Comparison of ENCODE assay signal across 10 cellular contexts in genomic region chr6:3808759-3809514, GRCh38. TPM values are rescaled to one million over a fixed set of nuclear protein-coding genes. Genes with fewer than 3 reads are reported as not detected.
DNase-seq lines count a peak whose midpoint lies in the region; ATAC-seq and TF ChIP-seq lines count a peak whose summit lies in the region.
"Had no signal": no experiment of that assay in that cellular context is flagged by ENCODE, and none has a peak within 500 bp of the region (broad histone marks: within the 10 kb centered on the region; RNA-seq: fewer than 3 reads in every experiment).

No MANE protein-coding gene starts in this region.

- no peaks in the 10 kb centered on the region for H3K36me3 ChIP-seq in vagina

- no peak for ATAC-seq in GM21367 (IDR thresholded peaks at IDR 0.05; ENCODE audit: unreplicated experiment)
- no peak for ATAC-seq in HG02981 (IDR thresholded peaks at IDR 0.05; ENCODE audit: unreplicated experiment)

- intact Hi-C loops in vagina (cut with DNase I) = no loop called here

- TF ChIP-seq POLR2A in vagina (IDR thresholded peaks at IDR 0.05) = no peak

- H3K27ac ChIP-seq in vagina = peak overlapping the region; percentile 31
- H3K27ac ChIP-seq: KMS-11 had no signal

- no peaks in the 10 kb centered on the region for H3K9me3 ChIP-seq in vagina

- no peaks in the 10 kb centered on the region for H3K27me3 ChIP-seq in vagina

- DNase-seq in NCI-H748 (lab: John Stamatoyannopoulos, UW; ENCODE audit: unreplicated experiment) = peak; percentile 14
- no peak for DNase-seq in NCI-H748 treated with DMSO at 0.1 percent for 48 hours (lab: John Stamatoyannopoulos, UW)
- DNase-seq in dermis blood vessel endothelial cell = peak; percentile 89
- DNase-seq in lung microvascular endothelial cell (ENCODE audit: low read depth in 2 of 2) = peak; percentile 79 to 88
- DNase-seq in vagina (ENCODE audit: extremely low spot score in 2 of 2) = no peak
- DNase-seq in effector CD8-positive, alpha-beta T cell (lab: John Stamatoyannopoulos, UW) = no peak
- DNase-seq: effector CD4-positive, alpha-beta T cell had no signal

- H3K4me3 ChIP-seq in vagina = no peak overlapping the region

- peaks cover 27% of the 10 kb centered on the region for H3K4me1 ChIP-seq in vagina

- no peak for TF ChIP-seq CTCF in vagina (IDR thresholded peaks at IDR 0.05)

RNA-seq across cellular contexts. Expression of gene FAM50B, which starts 40.2 kb away (rescaled TPM):
- total RNA-seq in dermis blood vessel endothelial cell (8.6 and 10.0 TPM in 2 replicates), lung microvascular endothelial cell (4.8 and 7.5 TPM in 2 replicates), vagina (4.9 TPM)

RNA-seq across cellular contexts. Expression of gene PXDC1, which starts 57.4 kb away (rescaled TPM):
- total RNA-seq in dermis blood vessel endothelial cell (61.5 and 135 TPM in 2 replicates), lung microvascular endothelial cell (45.1 and 103 TPM in 2 replicates), vagina (75.9 TPM)

Comparison
In these comparisons a context has a peak if more than half of its experiments do, and no peak if none do; other contexts are left out.
1. DNase-seq: peak in NCI-H748 (single experiment), dermis blood vessel endothelial cell (single experiment) and lung microvascular endothelial cell (2 of 2); none in NCI-H748 treated with DMSO at 0.1 percent for 48 hours (single experiment), vagina (0 of 2) and effector CD8-positive, alpha-beta T cell (single experiment).